Comparison of ENCODE assay signal across 8 cellular contexts in genomic region chr7:2353650-2354172, GRCh38. TPM values are rescaled to one million over a fixed set of nuclear protein-coding genes. Genes with fewer than 3 reads are reported as not detected.
DNase-seq lines count a peak whose midpoint lies in the region; ATAC-seq and TF ChIP-seq lines count a peak whose summit lies in the region.

No MANE protein-coding gene starts in this region.

- H3K36me3 ChIP-seq in SJCRH30 = peaks cover 22% of the 10 kb centered on the region; the same call in 1 of the 2 replicates
- peaks cover 5% of the 10 kb centered on the region for H3K36me3 ChIP-seq in cardiac muscle cell

- no peak for TF ChIP-seq CTCF in cardiac muscle cell (IDR thresholded peaks at IDR 0.05; ENCODE audit: low read depth, low read length)

- peak overlapping the region; percentile 100 for H3K27ac Mint-ChIP-seq in activated naive CD4-positive, alpha-beta T cell treated with anti-CD3 and anti-CD28 coated beads, Interleukin-2, amount 50 U/mL, for 72 hours

- H3K4me3 ChIP-seq in SJCRH30 (peak overlapping the region; percentile 71), cardiac muscle cell (peak overlapping the region; percentile 97)

- peak; percentile 95 for DNase-seq in ELF-1 (ENCODE audit: low read depth, low spot score)
- DNase-seq in HuH-7 (ENCODE audit: low spot score) = peak; percentile 96
- peak; percentile 91 to 94 for DNase-seq in SJCRH30
- DNase-seq in activated naive CD4-positive, alpha-beta T cell treated with anti-CD3 and anti-CD28 coated beads, Interleukin-2, amount 50 U/mL, for 72 hours (ENCODE audit: low spot score in 2 of 2) = peak; percentile 87 to 93
- DNase-seq in cardiac muscle cell (ENCODE audit: low read depth in 1 of 2, low spot score in 1 of 2) = peak; percentile 89 to 94
- DNase-seq in posterior cingulate gyrus = peak; percentile 84 to 98 (median 90)
- peak; percentile 92 for DNase-seq in ureter (ENCODE audit: low spot score)

- H3K9me3 ChIP-seq in SJCRH30 (replicated peaks) (no peaks in the 10 kb centered on the region), cardiac muscle cell (ENCODE audit: low read depth) (no peaks in the 10 kb centered on the region)

- peaks cover 24% of the 10 kb centered on the region in 2 donors for H3K36me3 Mint-ChIP-seq in activated naive CD4-positive, alpha-beta T cell treated with anti-CD3 and anti-CD28 coated beads, Interleukin-2, amount 50 U/mL, for 72 hours

- no peaks in the 10 kb centered on the region for H3K9me3 Mint-ChIP-seq in activated naive CD4-positive, alpha-beta T cell treated with anti-CD3 and anti-CD28 coated beads, Interleukin-2, amount 50 U/mL, for 72 hours

- H3K4me1 ChIP-seq in SJCRH30 = 0 out of 2 replicates have a peak, but pooled peaks cover 3% of the 10 kb centered on the region
- peaks cover 6% of the 10 kb centered on the region for H3K4me1 ChIP-seq in cardiac muscle cell (ENCODE audit: low read depth)

- H3K27ac ChIP-seq in SJCRH30 = peak overlapping the region; percentile 100
- H3K27ac ChIP-seq in cardiac muscle cell = peak overlapping the region; percentile 100

- intact Hi-C loops in posterior cingulate gyrus (cut with DNase I) = loop anchor here (2.0 kb wide), 1 partner anchor 51 kb away; no protein-coding TSS in a partner anchor

- ATAC-seq in GM21515 (IDR thresholded peaks at IDR 0.05; ENCODE audit: unreplicated experiment) = peak; percentile 49
- peak; percentile 77 to 78 for ATAC-seq in activated naive CD4-positive, alpha-beta T cell treated with anti-CD3 and anti-CD28 coated beads, Interleukin-2, amount 50 U/mL, for 72 hours

- no peaks in the 10 kb centered on the region for H3K27me3 ChIP-seq in SJCRH30
- H3K27me3 ChIP-seq in cardiac muscle cell = no peaks in the 10 kb centered on the region

RNA-seq across cellular contexts. Expression of gene EIF3B, which starts 0.9 kb away (rescaled TPM):
- 205 and 212 TPM in 2 replicates for total RNA-seq in SJCRH30 (2014; rRNA removed; shearing (Covaris generic))
- total RNA-seq in activated naive CD4-positive, alpha-beta T cell treated with anti-CD3 and anti-CD28 coated beads, Interleukin-2, amount 50 U/mL, for 72 hours = 100 to 1,000 TPM; 130 to 260 TPM
- 132 and 161 TPM in 2 replicates for total RNA-seq in cardiac muscle cell
- polyA plus RNA-seq in cardiac muscle cell = 151 and 173 TPM in 2 replicates
- total RNA-seq in ureter = 142 TPM

RNA-seq across cellular contexts. Expression of gene SNX8, which starts 39.5 kb away (rescaled TPM):
- total RNA-seq in SJCRH30 (2014; rRNA removed; shearing (Covaris generic)) = 18.0 and 27.5 TPM in 2 replicates
- 10 to 100 TPM; 35.6 to 36.1 TPM for total RNA-seq in activated naive CD4-positive, alpha-beta T cell treated with anti-CD3 and anti-CD28 coated beads, Interleukin-2, amount 50 U/mL, for 72 hours
- total RNA-seq in cardiac muscle cell (6.3 and 7.1 TPM in 2 replicates), ureter (23.7 TPM)
- 12.8 and 26.2 TPM in 2 replicates for polyA plus RNA-seq in cardiac muscle cell

RNA-seq across cellular contexts. Expression of gene CHST12, which starts 49.7 kb away (rescaled TPM):
- total RNA-seq in SJCRH30 (2014; rRNA removed; shearing (Covaris generic)) = 7.4 and 7.8 TPM in 2 replicates
- total RNA-seq in activated naive CD4-positive, alpha-beta T cell treated with anti-CD3 and anti-CD28 coated beads, Interleukin-2, amount 50 U/mL, for 72 hours = 1 to 10 TPM; 1.3 to 2.6 TPM
- total RNA-seq in cardiac muscle cell (24.3 and 25.6 TPM in 2 replicates), ureter (19.0 TPM)
- 26.8 and 29.3 TPM in 2 replicates for polyA plus RNA-seq in cardiac muscle cell

Comparison
In these comparisons a context has a peak if more than half of its experiments do, and no peak if none do; other contexts are left out.
1. Peak in every context shown above with its lines: DNase-seq, ATAC-seq, H3K4me3 ChIP-seq and H3K27ac ChIP-seq.